In the genomic region with DNA sequence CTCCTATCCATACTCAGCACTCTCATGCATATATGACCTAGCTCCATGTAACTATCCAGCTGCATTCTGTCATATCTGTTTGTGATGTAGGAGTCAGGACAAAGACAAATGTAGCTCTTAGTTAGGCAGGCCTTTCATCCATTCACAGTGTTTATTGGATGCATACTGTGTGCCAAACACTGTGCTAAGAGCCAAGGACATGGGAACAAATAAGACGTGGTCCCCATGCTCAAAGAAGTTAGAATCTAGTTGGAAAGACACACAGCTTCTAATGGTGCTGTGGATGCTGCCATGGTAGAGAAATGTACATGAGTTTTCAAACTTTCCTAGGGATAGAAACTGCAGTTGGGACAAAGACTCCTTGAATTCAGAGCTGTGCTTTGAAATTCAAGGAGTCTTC, we compare ENCODE assay signal across 19 cellular contexts. TPM values are rescaled to one million over a fixed set of nuclear protein-coding genes. Genes with fewer than 3 reads are reported as not detected.
A peak's percentile ranks its signal among the peaks of the same experiment; 100 is the strongest.
DNase-seq lines count a peak whose midpoint lies in the region; ATAC-seq and TF ChIP-seq lines count a peak whose summit lies in the region.
"Had no signal": no experiment of that assay in that cellular context is flagged by ENCODE, and none has a peak within 500 bp of the region (broad histone marks: within the 10 kb centered on the region; RNA-seq: fewer than 3 reads in every experiment).

No MANE protein-coding gene starts in this region.

- no peak for ATAC-seq in right cardiac atrium
- ATAC-seq: GM23338, HepG2 had no signal

- no peaks in the 10 kb centered on the region for H3K9me3 ChIP-seq in right cardiac atrium (ENCODE audit: control insufficient read depth, low read length)
- no peaks in the 10 kb centered on the region for H3K9me3 ChIP-seq in osteoblast (ENCODE audit: low read depth, low read length)
- H3K9me3 ChIP-seq: BE2C had no signal

- H3K36me3 ChIP-seq in osteoblast (ENCODE audit: insufficient read depth, low read length): peaks cover 3% of the 10 kb centered on the region
- H3K36me3 ChIP-seq: BE2C had no signal

- H3K4me1 ChIP-seq in right cardiac atrium (ENCODE audit: control insufficient read depth, insufficient read depth, low read length) (no peaks in the 10 kb centered on the region), osteoblast (ENCODE audit: insufficient read depth, low read length) (no peaks in the 10 kb centered on the region)
- H3K4me1 ChIP-seq: BE2C had no signal

- TF ChIP-seq CTCF in osteoblast (IDR thresholded peaks at IDR 0.05; ENCODE audit: extremely low read depth, low read depth, low read length): no peak

- in situ Hi-C loops in G401 (cut with HindIII; ENCODE audit: low sequenced_read_pairs): no loop called here

- H3K27me3 ChIP-seq in right cardiac atrium (ENCODE audit: control insufficient read depth, insufficient read depth) (no peaks in the 10 kb centered on the region), osteoblast (ENCODE audit: insufficient read depth, low read length) (no peaks in the 10 kb centered on the region)
- H3K27me3 ChIP-seq: BE2C had no signal

- intact Hi-C loops in right cardiac atrium (cut with DNase I): no loop called here

- no peaks in the 10 kb centered on the region for H4K20me1 ChIP-seq in osteoblast (ENCODE audit: insufficient read depth, low read length)

- H3K4me3 ChIP-seq in right cardiac atrium (ENCODE audit: low read length) (no peak overlapping the region), osteoblast (ENCODE audit: insufficient read depth, low read length) (no peak overlapping the region)
- H3K4me3 ChIP-seq: GM23338 had no signal

- 90% methylated on average over 1 of the region's 1 CpG for WGBS in right cardiac atrium

- H3K79me2 ChIP-seq in osteoblast (ENCODE audit: insufficient read depth, low read length): no peaks in the 10 kb centered on the region

- no peak overlapping the region for H3K4me2 ChIP-seq in osteoblast (ENCODE audit: insufficient read depth, low read length)
- H3K4me2 ChIP-seq: GM23338 had no signal

- H3K27ac ChIP-seq in right cardiac atrium (ENCODE audit: low read length): no peak overlapping the region
- H3K27ac ChIP-seq in osteoblast (ENCODE audit: low read depth, low read length): no peak overlapping the region

- DNase-seq in G401 (ENCODE audit: low spot score) (peak; percentile 24), cerebellar cortex (ENCODE audit: low spot score) (peak; percentile 13), globus pallidus (ENCODE audit: low spot score) (peak; percentile 57), pons (ENCODE audit: low spot score) (peak; percentile 57), OCI-M1 (lab: John Stamatoyannopoulos, UW) (no peak), right cardiac atrium (no peak), NCI-H774 (lab: John Stamatoyannopoulos, UW) (no peak), osteoblast (ENCODE audit: insufficient read length, low spot score, missing footprints) (no peak)
- DNase-seq: BE2C; CD4-positive, CD25-positive, alpha-beta regulatory T cell; CD8-positive, alpha-beta memory T cell; COR-L47; DMS 273 treated with DMSO at 0.1 percent for 48 hours; DMS53; DND-41; EL; HCEC 1CT had no signal

- no peak overlapping the region for H2AFZ ChIP-seq in osteoblast (ENCODE audit: low read length)
- H2AFZ ChIP-seq: GM23338 had no signal

RNA-seq across cellular contexts. Expression of gene IL17D, which starts 31.7 kb away (rescaled TPM):
- 5.9 and 9.8 TPM in 2 replicates for total RNA-seq in G401 (2014; rRNA removed; shearing (Covaris generic))
- total RNA-seq in right cardiac atrium (1 to 10 TPM; 1.9 to 3.0 (median 2.5) TPM), osteoblast (2.1 and 2.2 TPM in 2 replicates)
- polyA plus RNA-seq in right cardiac atrium: 2.3 TPM
- total RNA-seq: CD4-positive, CD25-positive, alpha-beta regulatory T cell had no signal

Comparison
In these comparisons a context has a peak if more than half of its experiments do, and no peak if none do; other contexts are left out.
1. DNase-seq: peak in G401 (single experiment), cerebellar cortex (single experiment), globus pallidus (single experiment) and pons (single experiment); none in OCI-M1 (single experiment), right cardiac atrium (0 of 3), NCI-H774 (single experiment) and osteoblast (single experiment).